ENCODE assay signal across 26 cellular contexts in genomic region chr7:158278745-158279320, GRCh38.
"Had no signal": no experiment of that assay in that cellular context is flagged by ENCODE, and none has a peak within 500 bp of the region (broad histone marks: within the 10 kb centered on the region; RNA-seq: fewer than 3 reads in every experiment).

No MANE protein-coding gene starts in this region.

- H3K9me3 ChIP-seq: esophagus muscularis mucosa, ovary, right lobe of liver, stomach, suprapubic skin had no signal

- DNase-seq: activated CD4-positive, alpha-beta T cell treated with anti-CD3 and anti-CD28 coated beads, Interleukin-2, amount 50 U/mL, for 1 hour; activated CD4-positive, CD25-positive, alpha-beta regulatory T cell treated with anti-CD3 and anti-CD28 coated beads, Interleukin-2, amount 50 U/mL, for 72 hours; activated CD8-positive, alpha-beta T cell treated with anti-CD3 and anti-CD28 coated beads, Interleukin-2, amount 10 ng/mL, durations not matched to agents 7 days and 5 days; activated T-cell treated with anti-CD3 and anti-CD28 coated beads, Interleukin-2, amount 50 U/mL, for 1 hour; caudate nucleus; effector memory CD4-positive, alpha-beta T cell; glutamatergic neuron; immature natural killer cell; kidney glomerular epithelial cell; mammary epithelial cell; stimulated activated CD4-positive, alpha-beta T cell treated with anti-CD3 and anti-CD28 coated beads, Interleukin-2, amount 100 ng/mL, for 24 hours; stomach; trophoblast cell had no signal

- H3K27me3 ChIP-seq: hepatocyte, ovary, right lobe of liver, stomach had no signal

- H3K36me3 Mint-ChIP-seq: activated naive CD4-positive, alpha-beta T cell treated with anti-CD3 and anti-CD28 coated beads, Interleukin-2, amount 50 U/mL, for 72 hours; brain; immature natural killer cell; stimulated activated memory B cell treated with anti-CD40 and anti-IgM and Interleukin-4, amounts not matched to agents 10 μg/mL and 1 μg/mL and 100 μg/mL, for 72 hours had no signal

- H3K4me1 Mint-ChIP-seq: activated T-helper 17 cell treated with anti-CD3 and anti-CD28 coated beads, Interleukin-2, amount 50 U/mL, for 72 hours; immature natural killer cell; stimulated activated memory B cell treated with anti-CD40 and anti-IgM and Interleukin-4, amounts not matched to agents 10 μg/mL and 1 μg/mL and 100 μg/mL, for 72 hours had no signal

- H2AFZ ChIP-seq: hepatocyte had no signal

- H3K4me2 ChIP-seq: hepatocyte had no signal

- H3K4me1 ChIP-seq: esophagus muscularis mucosa, right lobe of liver, stomach, suprapubic skin had no signal

- H3K79me2 ChIP-seq: hepatocyte had no signal

- H3K4me3 Mint-ChIP-seq: activated CD8-positive, alpha-beta T cell treated with anti-CD3 and anti-CD28 coated beads, Interleukin-2, amount 10 ng/mL, durations not matched to agents 7 days and 5 days; activated T-helper 17 cell treated with anti-CD3 and anti-CD28 coated beads, Interleukin-2, amount 50 U/mL, for 72 hours; brain; immature natural killer cell; neural crest cell; stimulated activated memory B cell treated with anti-CD40 and anti-IgM and Interleukin-4, amounts not matched to agents 10 μg/mL and 1 μg/mL and 100 μg/mL, for 72 hours had no signal

- H3K27me3 Mint-ChIP-seq: activated T-helper 17 cell treated with anti-CD3 and anti-CD28 coated beads, Interleukin-2, amount 50 U/mL, for 72 hours; brain; stimulated activated memory B cell treated with anti-CD40 and anti-IgM and Interleukin-4, amounts not matched to agents 10 μg/mL and 1 μg/mL and 100 μg/mL, for 72 hours had no signal

- H3K4me3 ChIP-seq: esophagus muscularis mucosa, hepatocyte, ovary, right lobe of liver, skin epidermis, stomach, suprapubic skin had no signal

- H3K27ac ChIP-seq: esophagus muscularis mucosa, hepatocyte, ovary, right lobe of liver, skin epidermis, stomach, suprapubic skin had no signal

- H3K36me3 ChIP-seq: esophagus muscularis mucosa, ovary, right lobe of liver, stomach, suprapubic skin had no signal

- ATAC-seq: activated CD8-positive, alpha-beta T cell treated with anti-CD3 and anti-CD28 coated beads, Interleukin-2, amount 10 ng/mL, durations not matched to agents 7 days and 5 days; activated naive CD4-positive, alpha-beta T cell treated with anti-CD3 and anti-CD28 coated beads, Interleukin-2, amount 50 U/mL, for 72 hours; activated T-helper 17 cell treated with anti-CD3 and anti-CD28 coated beads, Interleukin-2, amount 50 U/mL, for 72 hours; left ventricle myocardium superior; right lobe of liver; SK-N-SH treated with all-trans-retinoic acid at 6 μM for 48 hours; stimulated activated memory B cell treated with anti-CD40 and anti-IgM and Interleukin-4, amounts not matched to agents 10 μg/mL and 1 μg/mL and 100 μg/mL, for 72 hours had no signal

- H3K27ac Mint-ChIP-seq: activated CD8-positive, alpha-beta T cell treated with anti-CD3 and anti-CD28 coated beads, Interleukin-2, amount 10 ng/mL, durations not matched to agents 7 days and 5 days; activated naive CD4-positive, alpha-beta T cell treated with anti-CD3 and anti-CD28 coated beads, Interleukin-2, amount 50 U/mL, for 72 hours; activated T-helper 17 cell treated with anti-CD3 and anti-CD28 coated beads, Interleukin-2, amount 50 U/mL, for 72 hours; brain; immature natural killer cell; stimulated activated memory B cell treated with anti-CD40 and anti-IgM and Interleukin-4, amounts not matched to agents 10 μg/mL and 1 μg/mL and 100 μg/mL, for 72 hours had no signal

- H3K9me3 Mint-ChIP-seq: activated naive CD4-positive, alpha-beta T cell treated with anti-CD3 and anti-CD28 coated beads, Interleukin-2, amount 50 U/mL, for 72 hours; activated T-helper 17 cell treated with anti-CD3 and anti-CD28 coated beads, Interleukin-2, amount 50 U/mL, for 72 hours; immature natural killer cell; neural crest cell had no signal
